8 cellular contexts compared by ENCODE assay signal in the genomic region with DNA sequence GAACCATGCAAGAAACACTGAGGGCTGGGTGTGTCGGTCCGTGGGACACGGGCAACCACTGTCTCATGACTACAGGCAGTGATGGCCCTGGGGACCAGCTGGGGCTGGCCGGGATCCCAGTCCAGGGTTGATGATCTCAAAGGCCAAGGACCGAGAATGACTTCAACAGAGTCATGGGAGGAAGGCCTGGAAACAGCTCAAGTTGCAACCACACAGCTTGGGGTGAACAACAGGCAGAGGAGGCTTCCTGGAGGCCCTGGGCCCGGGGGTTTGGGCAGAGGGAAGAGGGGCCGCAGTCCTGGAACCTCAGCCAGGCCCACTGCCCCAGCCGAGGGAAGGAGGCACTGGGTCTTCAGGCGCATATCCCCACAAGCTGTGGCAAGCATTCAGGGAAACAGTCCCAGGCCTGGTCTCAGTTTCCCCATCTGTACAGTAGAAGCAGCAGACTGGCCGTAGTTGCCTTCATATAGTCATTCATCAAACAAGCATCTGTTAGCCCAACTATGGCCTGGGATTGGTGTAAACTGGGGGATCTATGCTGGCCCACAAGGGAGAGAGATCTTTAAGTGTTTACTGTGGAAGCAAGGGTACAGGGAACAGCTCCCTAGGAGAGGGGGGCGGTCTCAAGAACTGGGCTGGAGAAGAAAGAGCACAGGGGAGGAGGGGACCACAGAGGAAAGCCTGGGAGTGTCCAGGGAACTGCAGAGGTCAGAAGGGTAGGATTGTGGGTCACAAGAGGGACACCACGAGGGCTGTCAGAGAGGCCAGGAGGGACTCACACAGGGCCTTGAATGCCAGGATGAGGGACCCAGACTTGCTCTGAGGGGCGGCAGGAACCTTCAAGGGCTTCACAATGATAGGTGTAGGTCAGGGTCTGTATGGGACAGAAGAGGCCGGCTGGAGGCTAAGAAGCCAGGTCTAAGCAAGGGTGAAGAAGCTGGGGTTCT. TPM values are rescaled to one million over a fixed set of nuclear protein-coding genes. Genes with fewer than 3 reads are reported as not detected.
DNase-seq lines count a peak whose midpoint lies in the region; ATAC-seq and TF ChIP-seq lines count a peak whose summit lies in the region.

No MANE protein-coding gene starts in this region.

- no peaks in the 10 kb centered on the region for H3K9me3 ChIP-seq in adipocyte (ENCODE audit: control insufficient read depth, low read length)
- H3K9me3 ChIP-seq in psoas muscle: no peaks in the 10 kb centered on the region

- DNase-seq in BJ (ENCODE audit: low read depth): peak; percentile 26
- DNase-seq in adipocyte (ENCODE audit: low read depth): peak; percentile 68
- peak; percentile 87 for DNase-seq in left cardiac atrium
- DNase-seq in psoas muscle: peak; percentile 88 to 90
- no peak for DNase-seq in stimulated activated CD4-positive, alpha-beta T cell treated with anti-CD3 and anti-CD28 coated beads, Interleukin-12 subunit alpha, Interleukin-12 subunit beta, amount 100 ng/mL, for 4 hours
- DNase-seq in HuH-7 (ENCODE audit: low spot score): no peak
- DNase-seq in inferior parietal cortex (ENCODE audit: extremely low spot score): no peak
- no peak for DNase-seq in stimulated activated naive B cell treated with anti-CD40 and anti-IgM and Interleukin-4, amounts not matched to agents 10 μg/mL and 1 μg/mL and 100 μg/mL, for 72 hours

- no peak overlapping the region for H3K4me3 Mint-ChIP-seq in stimulated activated naive B cell treated with anti-CD40 and anti-IgM and Interleukin-4, amounts not matched to agents 10 μg/mL and 1 μg/mL and 100 μg/mL, for 72 hours

- H3K27me3 Mint-ChIP-seq in stimulated activated naive B cell treated with anti-CD40 and anti-IgM and Interleukin-4, amounts not matched to agents 10 μg/mL and 1 μg/mL and 100 μg/mL, for 72 hours: no peaks in the 10 kb centered on the region

- CTCF ChIA-PET in BJ (lab: Yijun Ruan, JAX): interaction anchor here (1.1 to 3.7 kb wide), 6 partner anchors 8 to 341 kb away, joined by 3 to 15 read pairs (median 5); a partner anchor contains a TSS

- H3K27ac ChIP-seq in psoas muscle: peak overlapping the region; percentile 79

- POLR2A ChIA-PET in BJ (lab: Charles Lee): no interaction called here

- H3K27ac Mint-ChIP-seq in stimulated activated naive B cell treated with anti-CD40 and anti-IgM and Interleukin-4, amounts not matched to agents 10 μg/mL and 1 μg/mL and 100 μg/mL, for 72 hours: no peak overlapping the region

- H3K36me3 ChIP-seq in BJ (ENCODE audit: control insufficient read depth, insufficient read depth, low read length) (peaks cover 30% of the 10 kb centered on the region), adipocyte (ENCODE audit: control insufficient read depth, insufficient read depth, low read length, severe bottlenecking) (peaks cover 31% of the 10 kb centered on the region), psoas muscle (ENCODE audit: insufficient read depth in 1 of 2, low read depth in 1 of 2) (peaks cover 0 to 3% of the 10 kb centered on the region in 2 donors)

- H3K9ac ChIP-seq in adipocyte (ENCODE audit: low read length): peak overlapping the region; percentile 99

- 62 to 68% (median 66%) methylated on average over 13 to 14 of the region's 14 CpGs for WGBS in psoas muscle, 3 donors

- H3K9me3 Mint-ChIP-seq in stimulated activated naive B cell treated with anti-CD40 and anti-IgM and Interleukin-4, amounts not matched to agents 10 μg/mL and 1 μg/mL and 100 μg/mL, for 72 hours: no peaks in the 10 kb centered on the region

- TF ChIP-seq CTCF in BJ (IDR thresholded peaks at IDR 0.05; ENCODE audit: insufficient read depth, low read depth, low read length) (no peak), psoas muscle (IDR thresholded peaks at IDR 0.05) (no peak)

- intact Hi-C loops in left cardiac atrium (cut with DNase I): loop anchor here in 1 of 2 donors (5.0 kb wide), 2 partner anchors 61 to 76 kb away; no protein-coding TSS in a partner anchor
- intact Hi-C loops in psoas muscle (cut with DNase I): no loop called here

- H3K27me3 ChIP-seq in BJ (ENCODE audit: control insufficient read depth, insufficient read depth, low read length) (no peaks in the 10 kb centered on the region), adipocyte (replicated peaks; ENCODE audit: control insufficient read depth, insufficient read depth, low read length) (no peaks in the 10 kb centered on the region), psoas muscle (ENCODE audit: insufficient read depth in 3 of 3, low read length in 2 of 3) (no peaks in the 10 kb centered on the region)

- no peaks in the 10 kb centered on the region for H3K36me3 Mint-ChIP-seq in stimulated activated naive B cell treated with anti-CD40 and anti-IgM and Interleukin-4, amounts not matched to agents 10 μg/mL and 1 μg/mL and 100 μg/mL, for 72 hours

- peaks cover 46% of the 10 kb centered on the region for H3K4me1 ChIP-seq in adipocyte (ENCODE audit: control insufficient read depth, insufficient read depth, low read length)
- peaks cover 8% of the 10 kb centered on the region for H3K4me1 ChIP-seq in psoas muscle

- ATAC-seq in left cardiac atrium (peak; percentile 27 to 30), psoas muscle (peak; percentile 20 to 59 (median 38))
- ATAC-seq in stimulated activated naive B cell treated with anti-CD40 and anti-IgM and Interleukin-4, amounts not matched to agents 10 μg/mL and 1 μg/mL and 100 μg/mL, for 72 hours (replicated peaks): no peak

- H3K4me1 Mint-ChIP-seq in stimulated activated naive B cell treated with anti-CD40 and anti-IgM and Interleukin-4, amounts not matched to agents 10 μg/mL and 1 μg/mL and 100 μg/mL, for 72 hours: peaks cover 9 to 53% of the 10 kb centered on the region in 2 donors

- H3K4me3 ChIP-seq in BJ (ENCODE audit: low read depth, low read length) (peak overlapping the region; percentile 99), adipocyte (ENCODE audit: low read length) (peak overlapping the region; percentile 90), psoas muscle (peak overlapping the region; percentile 74)

RNA-seq across cellular contexts. Expression of a gene that starts 2.1 kb away (rescaled TPM):
- polyA plus RNA-seq in BJ (2011; rRNA removed) (445 and 673 TPM in 2 replicates), psoas muscle (10 to 100 TPM; 23.1 to 33.7 (median 27.2) TPM)
- polyA minus RNA-seq in BJ (2011; rRNA and poly(A)+ RNA removed): 572 and 608 TPM in 2 replicates
- total RNA-seq in left cardiac atrium (1,000 to 10,000 TPM; 1,946 to 2,055 TPM), psoas muscle (10 to 100 TPM; 42.5 to 86.6 (median 44.5) TPM)

RNA-seq across cellular contexts. Expression of a gene that starts 29.9 kb away (rescaled TPM):
- polyA plus RNA-seq in BJ (2011; rRNA removed) (8.3 and 10.8 TPM in 2 replicates), psoas muscle (1 to 10 TPM; 1.1 to 1.7 (median 1.2) TPM)
- polyA minus RNA-seq in BJ (2011; rRNA and poly(A)+ RNA removed): 9.2 and 15.1 TPM in 2 replicates
- total RNA-seq in left cardiac atrium (1 to 10 TPM; 6.4 to 8.8 TPM), psoas muscle (1 to 10 TPM; 1.7 to 2.8 (median 2.6) TPM)

Comparison
In these comparisons a context has a peak if more than half of its experiments do, and no peak if none do; other contexts are left out.
1. DNase-seq: peak in BJ (single experiment), adipocyte (single experiment), left cardiac atrium (single experiment) and psoas muscle (2 of 2); none in stimulated activated CD4-positive, alpha-beta T cell treated with anti-CD3 and anti-CD28 coated beads, Interleukin-12 subunit alpha, Interleukin-12 subunit beta, amount 100 ng/mL, for 4 hours (single experiment), HuH-7 (single experiment), inferior parietal cortex (single experiment) and stimulated activated naive B cell treated with anti-CD40 and anti-IgM and Interleukin-4, amounts not matched to agents 10 μg/mL and 1 μg/mL and 100 μg/mL, for 72 hours (single experiment).
2. ATAC-seq: peak in left cardiac atrium (2 of 2) and psoas muscle (4 of 4); none in stimulated activated naive B cell treated with anti-CD40 and anti-IgM and Interleukin-4, amounts not matched to agents 10 μg/mL and 1 μg/mL and 100 μg/mL, for 72 hours (0 of 2).
3. RNA of a gene that starts 2.1 kb away (total RNA-seq): 1,946 to 2,055 TPM in left cardiac atrium; 42.5 to 86.6 TPM in psoas muscle; every median in the first group is over 10 times any median in the second.
4. Peak in every context shown above with its lines, with median percentiles within 50 percentile points of each other: H3K4me3 ChIP-seq.